In genomic region chr4:150859435-150859834, GRCh38 we compare ENCODE assay signal across 16 cellular contexts.
"Had no signal": no experiment of that assay in that cellular context is flagged by ENCODE, and none has a peak within 500 bp of the region (broad histone marks: within the 10 kb centered on the region; RNA-seq: fewer than 3 reads in every experiment).

No MANE protein-coding gene starts in this region.

- H3K4me3 ChIP-seq: MG63 had no signal

- H3K36me3 ChIP-seq: MG63 had no signal

- H3K9me3 ChIP-seq: MG63 had no signal

- DNase-seq: KBM-7, MG63, NCI-H1092 treated with DMSO at 0.1 percent for 48 hours, NCI-H1436, NCI-H187, NCI-H2029, NCI-H2081 treated with DMSO at 0.1 percent for 48 hours, NCI-H2171 treated with DMSO at 0.1 percent for 48 hours, NCI-H345, NCI-H446 treated with DMSO at 0.1 percent for 48 hours, NCI-H510A treated with DMSO at 0.1 percent for 48 hours, NCI-H526, NCI-H82, PC-3, SHP77 had no signal

- H3K27ac ChIP-seq: RWPE1 had no signal
